Comparison of ENCODE assay signal across 9 cellular contexts in the genomic region with DNA sequence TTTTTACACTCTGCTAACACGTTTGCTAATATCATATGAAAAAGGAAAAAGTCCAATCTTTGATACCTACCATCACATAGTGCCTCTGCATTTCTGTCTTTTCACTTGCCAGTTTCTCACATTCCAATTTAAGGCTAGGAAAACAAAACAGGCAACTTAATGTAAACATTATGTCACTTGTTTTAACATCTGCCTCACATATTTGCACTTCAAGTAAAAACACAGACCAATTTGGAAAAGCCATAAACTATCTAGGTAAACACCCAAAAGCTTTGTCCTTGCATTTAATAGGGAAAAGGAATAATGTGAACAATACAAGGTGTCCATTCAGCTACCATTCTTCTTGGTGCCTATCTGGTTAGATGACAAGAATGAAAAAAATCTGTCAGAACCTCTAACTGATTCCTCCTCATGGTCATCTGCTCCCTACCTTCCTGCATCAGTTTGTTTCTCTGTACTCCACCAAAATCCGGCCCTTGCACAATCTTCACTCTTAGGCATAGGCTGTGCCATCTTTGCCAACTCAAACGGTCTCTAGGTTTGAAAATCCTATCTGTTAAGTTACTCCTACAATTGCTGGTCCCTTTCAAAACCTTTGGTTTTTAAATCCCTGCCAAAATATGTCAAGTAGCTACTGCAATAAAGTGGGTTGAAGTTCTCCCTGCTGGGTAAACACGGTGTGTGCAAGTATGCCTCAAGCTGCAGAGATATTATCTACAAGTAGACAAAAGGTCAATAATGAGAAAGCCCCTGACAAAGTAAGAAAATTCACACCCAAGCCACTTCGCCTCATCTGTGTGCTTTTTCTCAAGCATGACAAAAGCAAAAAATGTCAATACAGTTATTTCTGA. TPM values are rescaled to one million over a fixed set of nuclear protein-coding genes. Genes with fewer than 3 reads are reported as not detected.
DNase-seq lines count a peak whose midpoint lies in the region; ATAC-seq, FAIRE-seq and TF ChIP-seq lines count a peak whose summit lies in the region.
"Had no signal": no experiment of that assay in that cellular context is flagged by ENCODE, and none has a peak within 500 bp of the region (broad histone marks: within the 10 kb centered on the region; RNA-seq: fewer than 3 reads in every experiment).

No MANE protein-coding gene starts in this region.

- peaks cover 12% of the 10 kb centered on the region for H4K20me1 ChIP-seq in Loucy (ENCODE audit: insufficient read depth, low read length, poor library complexity, severe bottlenecking)
- H4K20me1 ChIP-seq in H1 (replicated peaks in 1 of 2; ENCODE audit: control insufficient read depth in 1 of 2, insufficient read depth in 2 of 2, low read length in 2 of 2) = peaks cover 35 to 39% of the 10 kb centered on the region in 2 experiments

- H3K27ac Mint-ChIP-seq in CD4-positive, alpha-beta T cell = no peak overlapping the region

- no peak for ATAC-seq in GM19463 (IDR thresholded peaks at IDR 0.05; ENCODE audit: unreplicated experiment)
- ATAC-seq in CD4-positive, alpha-beta T cell (ENCODE audit: poor library complexity) = no peak

- peaks cover 17% of the 10 kb centered on the region for H3K27me3 Mint-ChIP-seq in CD4-positive, alpha-beta T cell

- no peak for FAIRE-seq in H1 (lab: Jason Lieb, UNC)
- FAIRE-seq: TTC549 had no signal

- H3K4me3 ChIP-seq in Loucy (ENCODE audit: low read length, poor library complexity, severe bottlenecking) (peak overlapping the region; percentile 97), H1 (ENCODE audit: extremely low read depth in 1 of 4, insufficient read depth in 2 of 4, low read depth in 3 of 4, low read length in 4 of 4) (peak overlapping the region; percentile 72 to 90 (median 86); a peak in 7 of 8 replicates), neuron (ENCODE audit: low read length) (peak overlapping the region; percentile 71)

- intact Hi-C loops in CD4-positive, alpha-beta T cell (cut with DNase I, micrococcal nuclease) = no loop called here

- H3K4me1 ChIP-seq in Loucy (ENCODE audit: insufficient read depth, low read length, poor library complexity, severe bottlenecking) (peaks cover 41% of the 10 kb centered on the region), H1 (replicated peaks in 1 of 4; ENCODE audit: control insufficient read depth in 3 of 4, insufficient read depth in 4 of 4, low read length in 3 of 4) (peaks cover 2 to 19% (median 7%) of the 10 kb centered on the region in 4 experiments; a peak in 5 of 7 replicates), neuron (ENCODE audit: insufficient read depth, low read length) (peaks cover 54% of the 10 kb centered on the region)

- H3K27me3 ChIP-seq in Loucy (ENCODE audit: insufficient read depth, low read length, poor library complexity, severe bottlenecking) (no peaks in the 10 kb centered on the region), H1 (replicated peaks in 1 of 4; ENCODE audit: control insufficient read depth in 3 of 4, extremely low read depth in 1 of 4, insufficient read depth in 3 of 4, low read length in 3 of 4) (no peaks in the 10 kb centered on the region), neuron (ENCODE audit: insufficient read depth, low read length) (peaks cover 7% of the 10 kb centered on the region)
- H3K27me3 ChIP-seq in CD4-positive, alpha-beta T cell (ENCODE audit: control insufficient read depth, insufficient read depth, low read length) = peaks cover 27% of the 10 kb centered on the region

- H3K79me1 ChIP-seq in H1 (ENCODE audit: low read depth, low read length) = no peaks in the 10 kb centered on the region

- H2BK5ac ChIP-seq in H1 (ENCODE audit: low read depth, low read length) = no peak overlapping the region

- POLR2A ChIA-PET in H1 (lab: Charles Lee; ENCODE audit: partially characterized antibody) = interaction anchor here (0.6 to 10.8 kb wide), 6 partner anchors 12 to 128 kb away, joined by 3 to 97 read pairs (median 3); no protein-coding TSS in a partner anchor
- POLR2A ChIA-PET in CD4-positive, alpha-beta T cell (lab: Charles Lee) = no interaction called here

- H4K5ac ChIP-seq in H1 (ENCODE audit: insufficient read length, low read depth, low read length) = no peak overlapping the region

- TF ChIP-seq CTCF in C4-2B (conservative IDR thresholded peaks at IDR 0.05) (no peak), Loucy (conservative IDR thresholded peaks at IDR 0.05; ENCODE audit: low read length) (peak; percentile 61), H1 (IDR thresholded peaks at IDR 0.05; ENCODE audit: control extremely low read depth in 1 of 3, insufficient read depth in 1 of 3, low read depth in 1 of 3, low read length in 3 of 3) (no peak)
- TF ChIP-seq CTCF in CD4-positive, alpha-beta T cell (IDR thresholded peaks at IDR 0.05) = no peak

- no peak overlapping the region for H3K4me3 Mint-ChIP-seq in CD4-positive, alpha-beta T cell

- no peaks in the 10 kb centered on the region for H3F3A ChIP-seq in Loucy (ENCODE audit: low read depth)

- H3K4ac ChIP-seq in H1 (replicated peaks; ENCODE audit: insufficient read length, low read depth, low read length) = no peak overlapping the region

- no peak overlapping the region for H2BK120ac ChIP-seq in H1 (replicated peaks; ENCODE audit: low read depth, low read length)

- no peak overlapping the region for H3K56ac ChIP-seq in H1 (replicated peaks; ENCODE audit: insufficient read length, low read depth, low read length)

- no peak overlapping the region for H2BK15ac ChIP-seq in H1 (ENCODE audit: low read length)

- H3K9me2 ChIP-seq in Loucy (replicated peaks; ENCODE audit: low read depth, low read length) = no peaks in the 10 kb centered on the region

- H3K27ac ChIP-seq in C4-2B (peak overlapping the region; percentile 33; the same call in 1 of the 2 replicates), H1 (ENCODE audit: low read depth, low read length) (no peak overlapping the region)
- H3K27ac ChIP-seq in CD4-positive, alpha-beta T cell (ENCODE audit: low read depth, low read length) = no peak overlapping the region

- no peaks in the 10 kb centered on the region for H3K9me3 Mint-ChIP-seq in CD4-positive, alpha-beta T cell

- no peak overlapping the region for H4K8ac ChIP-seq in H1 (ENCODE audit: extremely low read depth, insufficient read depth, low read length)

- no peak overlapping the region for H2AFZ ChIP-seq in Loucy (ENCODE audit: low read length)
- H2AFZ ChIP-seq in H1 (ENCODE audit: low read length) = no peak overlapping the region
- no peak overlapping the region for H2AFZ ChIP-seq in neuron (ENCODE audit: low read depth, low read length)

- H2BK12ac ChIP-seq in H1 (ENCODE audit: low read depth, low read length) = no peak overlapping the region

- TF ChIP-seq RAD21 in H1 (IDR thresholded peaks at IDR 0.05 in 1 of 2, conservative IDR thresholded peaks at IDR 0.05 in 1 of 2; ENCODE audit: low read depth in 2 of 2, low read length in 2 of 2) = no peak

- H3K79me2 ChIP-seq in Loucy (ENCODE audit: insufficient read depth, low read length) (peaks cover 51% of the 10 kb centered on the region), H1 (ENCODE audit: control insufficient read depth in 1 of 2, insufficient read depth in 2 of 2, low read length in 2 of 2) (peaks cover 55 to 81% of the 10 kb centered on the region in 2 experiments)

- no peak for DNase-seq in H1 (ENCODE audit: low read depth in 1 of 2, low spot score in 2 of 2)
- no peak for DNase-seq in NCI-H524 (lab: John Stamatoyannopoulos, UW)
- no peak for DNase-seq in CD4-positive, alpha-beta T cell
- no peak for DNase-seq in COLO668 (lab: John Stamatoyannopoulos, UW; ENCODE audit: unreplicated experiment)

- H3K23ac ChIP-seq in H1 (ENCODE audit: insufficient read length) = no peak overlapping the region

- CTCF ChIA-PET in H1 (lab: Charles Lee; ENCODE audit: partially characterized antibody) = interaction anchor here (0.6 to 1.8 kb wide), 11 partner anchors 8 to 625 kb away, joined by 3 to 5 read pairs (median 3); no protein-coding TSS in a partner anchor
- CTCF ChIA-PET in CD4-positive, alpha-beta T cell (lab: Charles Lee) = interaction anchor here (1.0 kb wide), 1 partner anchor 18 kb away, joined by 3 read pairs; no protein-coding TSS in a partner anchor

- H3K4me2 ChIP-seq in Loucy (ENCODE audit: low read depth, low read length, poor library complexity, severe bottlenecking) = peak overlapping the region; percentile 100
- peak overlapping the region; percentile 71 to 86 for H3K4me2 ChIP-seq in H1 (ENCODE audit: insufficient read depth in 1 of 2, low read depth in 2 of 2, low read length in 2 of 2)

- H3K23me2 ChIP-seq in H1 (ENCODE audit: low read depth, low read length) = peaks cover 8% of the 10 kb centered on the region

- TF ChIP-seq EP300 in H1 (IDR thresholded peaks at IDR 0.05; ENCODE audit: borderline replicate concordance in 1 of 2, low read depth in 2 of 2, low read length in 2 of 2) = no peak

- no peaks in the 10 kb centered on the region for H3K9me3 ChIP-seq in Loucy (ENCODE audit: insufficient read depth, low read depth, low read length)
- H3K9me3 ChIP-seq in H1 (ENCODE audit: insufficient read depth in 2 of 2, low read depth in 1 of 2, low read length in 1 of 2) = no peaks in the 10 kb centered on the region
- no peaks in the 10 kb centered on the region for H3K9me3 ChIP-seq in neuron (ENCODE audit: low read length)
- no peaks in the 10 kb centered on the region for H3K9me3 ChIP-seq in CD4-positive, alpha-beta T cell (ENCODE audit: control insufficient read depth, low read length)

- no peak overlapping the region for H3K14ac ChIP-seq in H1 (ENCODE audit: insufficient read length)

- H2BK20ac ChIP-seq in H1 (ENCODE audit: low read length) = no peak overlapping the region

- peak overlapping the region; percentile 73 for H3K9ac ChIP-seq in Loucy (ENCODE audit: low read depth, low read length, poor library complexity, severe bottlenecking)
- no peak overlapping the region for H3K9ac ChIP-seq in H1 (replicated peaks in 1 of 4; ENCODE audit: extremely low read depth in 1 of 4, low read depth in 3 of 4, low read length in 3 of 4)

- no peak for TF ChIP-seq POLR2A in H1 (IDR thresholded peaks at IDR 0.05; ENCODE audit: control extremely low read depth in 1 of 2, low read depth in 2 of 2, low read length in 2 of 2)

- H3K36me3 ChIP-seq in Loucy (ENCODE audit: insufficient read depth, low read length) (no peaks in the 10 kb centered on the region), H1 (ENCODE audit: control insufficient read depth in 2 of 4, insufficient read depth in 4 of 4, low read length in 3 of 4) (peaks cover 2 to 43% (median 19%) of the 10 kb centered on the region in 4 experiments), neuron (ENCODE audit: insufficient read depth, low read length) (peaks cover 14% of the 10 kb centered on the region)

- peaks cover 4% of the 10 kb centered on the region for H3K36me3 Mint-ChIP-seq in CD4-positive, alpha-beta T cell (ENCODE audit: low read depth)

- 65% methylated on average over 5 of the region's 5 CpGs; no CpG with 5 or more reads in 1 of the 2 experiments for WGBS in H1 (ENCODE audit: extremely low coverage in 1 of 2, insufficient coverage in 1 of 2, insufficient read length in 1 of 2, insufficient replicate concordance in 2 of 2, low coverage in 1 of 2, low lambda C conversion rate in 2 of 2, missing lambda C conversion rate in 1 of 2), 2 experiments

- no peak overlapping the region for H4K91ac ChIP-seq in H1 (replicated peaks; ENCODE audit: insufficient read length, low read length)

- no peak overlapping the region for H2AK5ac ChIP-seq in H1 (ENCODE audit: low read depth, low read length)

- H3K4me1 Mint-ChIP-seq in CD4-positive, alpha-beta T cell (ENCODE audit: low read depth) = peaks cover 25% of the 10 kb centered on the region

- no peak overlapping the region for H3K18ac ChIP-seq in H1 (ENCODE audit: extremely low read depth, low read length)

RNA-seq across cellular contexts. Expression of a gene that starts 3.4 kb away (rescaled TPM):
- 91.0 and 91.6 TPM in 2 replicates for total RNA-seq in H1 (2021; fragmentation: NEBNext Ultra II Directional; extraction: Animal tissue kit (Norgen Biotek cat#: 25700))
- 81.8 and 84.6 TPM in 2 replicates for polyA plus RNA-seq in H1 (2011; rRNA removed)
- 69.1 TPM for polyA plus RNA-seq in H1 (2011; cell fraction: cytosol; rRNA removed)
- polyA plus RNA-seq in H1 (2011; cell fraction: nucleus; rRNA removed) = 88.5 TPM
- polyA plus RNA-seq in H1 (2012, experiment 1 of 2) = 56.7 to 72.7 TPM (median 64.8 TPM) in 4 replicates
- polyA plus RNA-seq in H1 (2012, experiment 2 of 2) = 56.8 TPM
- 69.7 TPM for polyA plus RNA-seq in H1 (2013, experiment 1 of 2)
- polyA plus RNA-seq in H1 (2013, experiment 2 of 2) = 70.8 TPM
- 89.8 and 93.5 TPM in 2 replicates for polyA minus RNA-seq in H1 (2011; rRNA and poly(A)+ RNA removed)
- polyA minus RNA-seq in H1 (2011; cell fraction: cytosol; rRNA and poly(A)+ RNA removed) = 52.8 TPM
- polyA minus RNA-seq in H1 (2011; cell fraction: nucleus; rRNA and poly(A)+ RNA removed) = 89.2 TPM
- 1 to 10 TPM; 3.4 to 3.5 TPM for total RNA-seq in CD4-positive, alpha-beta T cell

Comparison
In these comparisons a context has a peak if more than half of its experiments do, and no peak if none do; other contexts are left out.
1. RNA of a gene that starts 3.4 kb away (total RNA-seq): 91.0 to 91.6 TPM in H1; 3.4 to 3.5 TPM in CD4-positive, alpha-beta T cell; every median in the first group is over 10 times any median in the second.
2. Peak in every context shown above with its lines, with median percentiles within 50 percentile points of each other: H3K4me3 ChIP-seq.